Comparison of ENCODE assay signal across 8 cellular contexts in the genomic region with DNA sequence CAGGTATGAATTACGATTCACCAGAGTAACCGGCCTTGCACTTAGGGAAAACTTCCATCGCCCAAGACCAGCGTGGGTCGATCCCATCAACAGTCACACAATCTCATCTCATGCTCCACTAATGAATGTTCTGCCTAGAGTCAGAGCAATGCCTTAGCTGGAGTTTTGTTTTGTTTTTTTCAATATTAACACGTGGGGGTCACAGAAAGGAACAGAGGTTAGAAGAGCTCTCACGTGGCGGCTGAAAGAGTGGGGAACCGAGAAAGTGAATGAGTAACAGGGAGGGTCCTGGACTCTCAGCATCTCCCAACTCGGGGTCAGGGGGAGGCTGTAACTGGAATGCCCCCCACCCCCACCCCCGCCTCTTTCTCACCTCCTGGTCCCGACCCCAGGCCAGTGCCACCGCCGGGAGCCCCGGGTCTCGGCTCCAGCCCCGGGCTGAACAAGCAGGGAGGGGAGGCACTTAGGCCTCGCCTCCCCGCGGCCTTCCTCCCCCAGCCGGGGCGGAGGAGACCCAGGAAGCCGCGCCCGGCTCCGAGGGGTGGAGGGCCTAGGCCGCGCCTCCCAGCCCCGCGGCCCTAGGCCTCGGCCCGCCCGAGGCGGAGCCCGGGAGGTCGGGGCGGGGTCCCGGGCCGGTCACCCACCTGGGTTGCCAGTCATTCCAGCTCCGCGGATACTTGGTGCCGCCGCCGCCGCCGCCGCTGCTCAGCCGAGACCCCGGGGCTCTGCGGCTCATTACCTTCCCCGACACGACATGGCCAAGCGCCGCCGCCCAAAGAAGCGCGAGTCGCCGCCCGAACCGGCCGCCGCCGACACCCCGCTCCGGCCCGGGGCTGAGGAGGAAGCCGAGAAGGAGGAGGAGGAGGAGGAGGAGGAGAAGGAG.
DNase-seq lines count a peak whose midpoint lies in the region; ATAC-seq and TF ChIP-seq lines count a peak whose summit lies in the region.
"Not testable (repeated sequence)": the region's sequence is repeated elsewhere in the genome, so short reads cannot be mapped to it uniquely, and the experiment has no call there.

No MANE protein-coding gene starts in this region.

- peaks cover 46% of the 10 kb centered on the region for H3K79me2 ChIP-seq in ACC112 (ENCODE audit: control insufficient read depth, insufficient read depth, low read length, unreplicated experiment)

- not testable (repeated sequence) for H3K4me1 ChIP-seq in ACC112 (ENCODE audit: control insufficient read depth, insufficient read depth, low read length, unreplicated experiment)

- not testable (repeated sequence) for H3K36me3 ChIP-seq in ACC112 (ENCODE audit: insufficient read depth, low read length)

- H3K4me3 ChIP-seq in ACC112 (ENCODE audit: low read depth, low read length), result peak overlapping the region; percentile 97
- peak overlapping the region; percentile 93 for H3K4me3 ChIP-seq in coronary artery

- TF ChIP-seq CTCF in coronary artery (IDR thresholded peaks at IDR 0.05), result not testable (repeated sequence)

- DNase-seq in NCI-H748 (lab: John Stamatoyannopoulos, UW; ENCODE audit: unreplicated experiment) (peak; percentile 28), coronary artery (ENCODE audit: low spot score) (peak; percentile 85)
- peak; percentile 34 to 52 for DNase-seq in activated CD4-positive, alpha-beta T cell treated with anti-CD3 and anti-CD28 coated beads, Interleukin-2, amount 50 U/mL, for 4 hours
- DNase-seq in stimulated activated CD4-positive, alpha-beta T cell treated with anti-CD3 and anti-CD28 coated beads, Interleukin-12 subunit alpha, Interleukin-12 subunit beta, amount 100 ng/mL, for 4 hours, result peak; percentile 49

- peak overlapping the region; percentile 68 for H2AFZ ChIP-seq in ACC112 (ENCODE audit: low read length, unreplicated experiment)

- not testable (repeated sequence) for H3K27me3 ChIP-seq in ACC112 (ENCODE audit: insufficient read depth, low read length); layer of hippocampus (ENCODE audit: control insufficient read depth, insufficient read depth, low read length)

- H3K27ac ChIP-seq in ACC112 (ENCODE audit: low read depth, low read length) (peak overlapping the region; percentile 84), coronary artery (peak overlapping the region; percentile 84 to 97), layer of hippocampus (ENCODE audit: low read depth, low read length) (peak overlapping the region; percentile 38)

- ATAC-seq in GM19035 (IDR thresholded peaks at IDR 0.05; ENCODE audit: unreplicated experiment) (peak; percentile 52), HG03095 (IDR thresholded peaks at IDR 0.05; ENCODE audit: unreplicated experiment) (peak; percentile 40)

Comparison
In these comparisons a context has a peak if more than half of its experiments do, and no peak if none do; other contexts are left out.
1. Peak in every context shown above with its lines: DNase-seq, ATAC-seq, H3K4me3 ChIP-seq and H3K27ac ChIP-seq.
2. H3K27ac ChIP-seq: peak in every context shown above with its lines; median percentile 90 in coronary artery; 84 in ACC112; 38 in layer of hippocampus.
3. DNase-seq: peak in every context shown above with its lines; median percentile 85 in coronary artery; 49 in stimulated activated CD4-positive, alpha-beta T cell treated with anti-CD3 and anti-CD28 coated beads, Interleukin-12 subunit alpha, Interleukin-12 subunit beta, amount 100 ng/mL, for 4 hours; 43 in activated CD4-positive, alpha-beta T cell treated with anti-CD3 and anti-CD28 coated beads, Interleukin-2, amount 50 U/mL, for 4 hours; 28 in NCI-H748.